ENCODE assay signal across 27 cellular contexts in the genomic region with DNA sequence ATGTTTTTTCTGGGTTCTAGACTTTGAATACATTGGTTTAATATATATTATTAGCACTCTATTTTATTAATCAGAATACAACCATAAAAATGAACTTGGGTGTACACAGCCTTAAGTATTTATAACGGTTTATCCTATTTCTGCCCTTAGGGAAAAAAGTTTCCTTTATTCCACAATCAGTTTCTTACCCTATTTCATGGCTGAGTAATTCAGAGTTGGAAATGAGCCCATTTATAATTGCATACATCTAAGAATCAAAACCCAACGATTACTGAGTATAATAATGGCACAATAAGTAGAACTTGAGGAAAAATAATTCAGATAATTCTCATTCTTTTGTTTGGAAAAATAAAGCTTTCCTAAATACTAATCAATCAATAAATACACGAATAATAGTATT.
"Had no signal": no experiment of that assay in that cellular context is flagged by ENCODE, and none has a peak within 500 bp of the region (broad histone marks: within the 10 kb centered on the region; RNA-seq: fewer than 3 reads in every experiment).

No MANE protein-coding gene starts in this region.

- H3K4me1 ChIP-seq: adrenal gland, body of pancreas had no signal

- DNase-seq: activated CD4-positive, alpha-beta memory T cell treated with anti-CD3 and anti-CD28 coated beads for 36 hours; activated CD4-positive, alpha-beta T cell treated with anti-CD3 and anti-CD28 coated beads for 4 hours; activated CD4-positive, alpha-beta T cell treated with anti-CD3 and anti-CD28 coated beads, Interleukin-2, amount 50 U/mL, for 1 hour; activated CD4-positive, CD25-positive, alpha-beta regulatory T cell treated with anti-CD3 and anti-CD28 coated beads, Interleukin-2, amount 50 U/mL, for 72 hours; activated CD8-positive, alpha-beta memory T cell treated with anti-CD3 and anti-CD28 coated beads, Interleukin-2, amount 50 U/mL, for 4 hours; activated gamma-delta T cell treated with Interleukin-2 at 50 U/mL for 16 hours; activated naive CD4-positive, alpha-beta T cell treated with anti-CD3 and anti-CD28 coated beads for 36 hours; activated T-cell treated with anti-CD3 and anti-CD28 coated beads for 4 hours; activated T-cell treated with anti-CD3 and anti-CD28 coated beads, Interleukin-2, amount 50 U/mL, for 4 hours; adrenal gland; body of pancreas; Karpas-422; KBM-7; MG63; NCI-H1048; NCI-H146; NCI-H187; NCI-H2029 treated with DMSO at 0.1 percent for 48 hours; NCI-H2107; NCI-H2171; NCI-H446 treated with DMSO at 0.1 percent for 48 hours; NCI-H524 had no signal

- H3K27ac ChIP-seq: adrenal gland, body of pancreas, cardiac muscle cell had no signal

- H3K9me3 ChIP-seq: adrenal gland, body of pancreas, MG63 had no signal

- H3K27me3 ChIP-seq: adrenal gland, body of pancreas, cardiac muscle cell, MG63 had no signal

- ATAC-seq: activated naive CD4-positive, alpha-beta T cell treated with anti-CD3 and anti-CD28 coated beads, Interleukin-2, amount 50 U/mL, for 72 hours; activated T-cell treated with anti-CD3 and anti-CD28 coated beads, Interleukin-2, amount 50 U/mL, for 4 hours; body of pancreas; Panc1; Right ventricle myocardium inferior; WTC11 had no signal

- H3K4me3 ChIP-seq: adrenal gland, body of pancreas, cardiac muscle cell, MG63 had no signal

- H3K36me3 ChIP-seq: adrenal gland, cardiac muscle cell, MG63 had no signal
